Comparison of ENCODE assay signal across 1 cellular context in genomic region chr3:61808526-61808925, GRCh38.
TF ChIP-seq lines count a peak whose summit lies in the region.

No MANE protein-coding gene starts in this region.

TF ChIP-seq in IMR-90, 13 proteins besides CTCF, POLR2A, EP300 and RAD21 (continued from another document):
- no peak for TF ChIP-seq BHLHE40 (IDR thresholded peaks at IDR 0.05; ENCODE audit: low read depth, low read length)
- TF ChIP-seq MAFK (IDR thresholded peaks at IDR 0.05; ENCODE audit: low read depth, low read length) = no peak
